In the genomic region with DNA sequence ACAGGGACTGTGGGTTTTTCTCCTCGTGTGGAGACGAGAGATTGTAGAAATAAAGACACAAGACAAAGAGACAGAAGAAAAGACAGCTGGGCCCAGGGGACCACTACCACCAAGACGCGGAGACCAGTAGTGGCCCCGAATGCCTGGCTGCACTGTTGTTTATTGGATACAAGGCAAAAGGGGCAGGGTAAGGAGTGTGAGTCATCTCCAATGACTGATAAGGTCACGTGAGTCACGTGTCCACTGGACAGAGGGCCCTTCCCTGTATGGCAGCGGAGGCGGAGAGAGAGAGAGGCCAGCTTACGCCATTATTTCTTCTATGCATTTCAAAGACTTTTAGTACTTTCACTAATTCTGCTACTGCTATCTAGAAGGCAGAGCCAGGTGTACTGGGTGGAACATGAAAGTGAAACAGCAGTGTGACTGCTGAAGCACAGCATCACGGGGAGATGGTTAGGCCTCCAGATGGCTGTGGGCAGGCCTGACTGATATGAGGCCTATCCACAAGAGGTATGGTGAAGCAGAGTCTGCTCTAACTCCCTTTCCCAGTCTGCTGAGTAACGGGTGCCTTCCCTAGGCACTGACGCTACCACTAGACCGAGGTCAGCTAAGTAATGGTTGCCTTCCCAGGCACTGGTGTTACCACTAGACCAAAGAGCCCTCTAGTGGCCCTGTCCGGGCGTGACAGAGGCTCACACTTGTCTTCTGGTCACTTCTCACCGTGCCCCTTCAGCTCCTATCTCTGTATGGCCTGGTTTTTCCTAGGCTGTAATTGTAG, we compare ENCODE assay signal across 8 cellular contexts. TPM values are rescaled to one million over a fixed set of nuclear protein-coding genes. Genes with fewer than 3 reads are reported as not detected.
A peak's percentile ranks its signal among the peaks of the same experiment; 100 is the strongest.
DNase-seq lines count a peak whose midpoint lies in the region; ATAC-seq and TF ChIP-seq lines count a peak whose summit lies in the region.
"Not testable (repeated sequence)": the region's sequence is repeated elsewhere in the genome, so short reads cannot be mapped to it uniquely, and the experiment has no call there.

No MANE protein-coding gene starts in this region.

- H3K9me3 Mint-ChIP-seq in T-cell; activated naive CD8-positive, alpha-beta T cell (ENCODE audit: low read depth): not testable (repeated sequence)

- DNase-seq in NB4 (ENCODE audit: low read depth), result peak; percentile 74
- peak; percentile 34 to 74 (median 54) for DNase-seq in T-cell
- DNase-seq in Right ventricle myocardium superior, result peak; percentile 84
- peak; percentile 70 for DNase-seq in prostate gland (ENCODE audit: low spot score)
- DNase-seq in uterus, result peak; percentile 42 to 53

- peak overlapping the region; percentile 98 to 100 for H3K27ac Mint-ChIP-seq in T-cell
- H3K27ac Mint-ChIP-seq in activated naive CD8-positive, alpha-beta T cell, result peak overlapping the region; percentile 95

- 76% methylated on average over 17 of the region's 17 CpGs for WGBS in prostate gland

- peak; percentile 78 for TF ChIP-seq CTCF in NB4 (IDR thresholded peaks at IDR 0.05; ENCODE audit: low read depth, low read length)
- TF ChIP-seq CTCF in prostate gland (IDR thresholded peaks at IDR 0.05), result peak; percentile 15 to 71 (median 59)
- TF ChIP-seq CTCF in uterus (IDR thresholded peaks at IDR 0.05), result peak; percentile 37 to 51 (median 44)

- TF ChIP-seq POLR2A in NB4 (IDR thresholded peaks at IDR 0.05; ENCODE audit: extremely low read depth, insufficient read length); prostate gland (IDR thresholded peaks at IDR 0.05); uterus (IDR thresholded peaks at IDR 0.05): not testable (repeated sequence)

- POLR2A ChIA-PET in T-cell (lab: Charles Lee), result interaction anchor here in 1 of 2 donors (0.6 kb wide), 1 partner anchor 173 kb away, joined by 3 read pairs; no protein-coding TSS in a partner anchor

- H3K27me3 Mint-ChIP-seq in T-cell; activated naive CD8-positive, alpha-beta T cell: not testable (repeated sequence)

- not testable (repeated sequence) for H3K27ac ChIP-seq in prostate gland
- H3K27ac ChIP-seq in uterus, result peak overlapping the region in 1 of 2 donors; percentile 14

- peaks cover 47% of the 10 kb centered on the region for H3K36me3 Mint-ChIP-seq in T-cell
- not testable (repeated sequence) for H3K36me3 Mint-ChIP-seq in activated naive CD8-positive, alpha-beta T cell

- intact Hi-C loops in Right ventricle myocardium superior (cut with DNase I); uterus (cut with DNase I; ENCODE audit: low total_unique reads): not testable (repeated sequence)
- intact Hi-C loops in prostate gland (cut with DNase I), result loop anchor here (5.0 kb wide), 1 partner anchor 46 kb away; a partner anchor contains a TSS

- not testable (repeated sequence) for H3K4me3 ChIP-seq in NB4 (ENCODE audit: low read depth, low read length); prostate gland; uterus

- CTCF ChIA-PET in T-cell (lab: Charles Lee), result interaction anchor here (0.6 to 1.7 kb wide), 6 partner anchors 10 to 99 kb away, joined by 3 to 8 read pairs (median 4); no protein-coding TSS in a partner anchor

- not testable (repeated sequence) for H3K36me3 ChIP-seq in prostate gland, uterus

- H3K27me3 ChIP-seq in prostate gland (replicated peaks; ENCODE audit: insufficient read depth); uterus: not testable (repeated sequence)

- ATAC-seq in GM18508 (IDR thresholded peaks at IDR 0.05; ENCODE audit: insufficient read depth, unreplicated experiment) (peak; percentile 94), HG02840 (IDR thresholded peaks at IDR 0.05; ENCODE audit: low FRiP score, unreplicated experiment) (peak; percentile 92), T-cell (replicated peaks in 1 of 4) (peak; percentile 62 to 70 (median 64)), Right ventricle myocardium superior (ENCODE audit: poor library complexity) (peak; percentile 26)

- not testable (repeated sequence) for H3K9me3 ChIP-seq in prostate gland, uterus

- not testable (repeated sequence) for H3K4me1 ChIP-seq in prostate gland (replicated peaks); uterus

- peaks cover 59 to 74% (median 60%) of the 10 kb centered on the region in 3 donors for H3K4me1 Mint-ChIP-seq in T-cell
- H3K4me1 Mint-ChIP-seq in activated naive CD8-positive, alpha-beta T cell (ENCODE audit: low read depth), result peaks cover 61% of the 10 kb centered on the region

- H3K4me3 Mint-ChIP-seq in T-cell, result peak overlapping the region; percentile 70 to 85 (median 77)
- H3K4me3 Mint-ChIP-seq in activated naive CD8-positive, alpha-beta T cell, result peak overlapping the region; percentile 82

RNA-seq across cellular contexts. Expression of a gene that starts 5.3 kb away (rescaled TPM):
- total RNA-seq in T-cell, result 100 to 1,000 TPM; 121 to 275 (median 252) TPM
- total RNA-seq in Right ventricle myocardium superior, result 12.3 TPM
- 100 to 1,000 TPM in 1 of 2 donors, 10 to 100 TPM in 1; 81.3 to 180 TPM for total RNA-seq in prostate gland
- 100 to 1,000 TPM in 1 of 4 donors, 10 to 100 TPM in 3; 22.0 to 184 (median 30.3) TPM for total RNA-seq in uterus

RNA-seq across cellular contexts. Expression of a gene that starts 48.1 kb away (rescaled TPM):
- total RNA-seq in T-cell (10 to 100 TPM; 12.3 to 15.9 (median 14.8) TPM), Right ventricle myocardium superior (13.2 TPM), prostate gland (10 to 100 TPM; 13.3 to 25.7 TPM), uterus (10 to 100 TPM in 3 of 4 donors, 1 to 10 TPM in 1; 8.5 to 59.7 (median 37.2) TPM)

Comparison
In these comparisons a context has a peak if more than half of its experiments do, and no peak if none do; other contexts are left out.
1. ATAC-seq: peak in every context shown above with its lines; median percentile 94 in GM18508; 92 in HG02840; 64 in T-cell; 26 in Right ventricle myocardium superior.